Comparison of ENCODE assay signal across 35 cellular contexts in genomic region chr5:125225424-125225823, GRCh38.
"Had no signal": no experiment of that assay in that cellular context is flagged by ENCODE, and none has a peak within 500 bp of the region (broad histone marks: within the 10 kb centered on the region; RNA-seq: fewer than 3 reads in every experiment).

No MANE protein-coding gene starts in this region.

- ATAC-seq: activated CD4-positive, alpha-beta T cell treated with anti-CD3 and anti-CD28 coated beads for 36 hours; activated CD8-positive, alpha-beta memory T cell treated with anti-CD3 and anti-CD28 coated beads, Interleukin-2, amount 10 ng/mL, durations not matched to agents 7 days and 5 days; activated CD8-positive, alpha-beta T cell treated with anti-CD3 and anti-CD28 coated beads, Interleukin-2, amount 10 ng/mL, durations not matched to agents 7 days and 5 days; activated naive CD8-positive, alpha-beta T cell treated with anti-CD3 and anti-CD28 coated beads, Interleukin-2, amount 50 U/mL, for 24 hours; gastroesophageal sphincter; T-cell had no signal

- H3K9me3 ChIP-seq: adrenal gland, ascending aorta, breast epithelium, colonic mucosa, esophagus squamous epithelium, gastroesophageal sphincter had no signal

- FAIRE-seq: endometrium, endothelial cell of umbilical vein had no signal

- H3K27me3 ChIP-seq: adrenal gland, ascending aorta, breast epithelium, cardiac muscle cell, colonic mucosa, esophagus squamous epithelium, gastroesophageal sphincter had no signal

- H3K4me3 ChIP-seq: adrenal gland, ascending aorta, breast epithelium, cardiac muscle cell, colonic mucosa, esophagus squamous epithelium, gastroesophageal sphincter had no signal

- H3K4me3 Mint-ChIP-seq: activated CD4-positive, alpha-beta memory T cell treated with anti-CD3 and anti-CD28 coated beads for 36 hours; activated CD4-positive, alpha-beta T cell treated with anti-CD3 and anti-CD28 coated beads for 36 hours; activated CD4-positive, alpha-beta T cell treated with anti-CD3 and anti-CD28 coated beads, Interleukin-2, amount 10 ng/mL, durations not matched to agents 24 days and 14 days; activated CD8-positive, alpha-beta memory T cell treated with anti-CD3 and anti-CD28 coated beads, Interleukin-2, amount 10 ng/mL, durations not matched to agents 7 days and 5 days; activated CD8-positive, alpha-beta T cell treated with anti-CD3 and anti-CD28 coated beads, Interleukin-2, amount 10 ng/mL, durations not matched to agents 7 days and 5 days; activated naive CD4-positive, alpha-beta T cell treated with anti-CD3 and anti-CD28 coated beads for 36 hours; activated naive CD4-positive, alpha-beta T cell treated with anti-CD3 and anti-CD28 coated beads, Interleukin-2, amount 50 U/mL, for 24 hours; activated naive CD8-positive, alpha-beta T cell treated with anti-CD3 and anti-CD28 coated beads for 36 hours; activated naive CD8-positive, alpha-beta T cell treated with anti-CD3 and anti-CD28 coated beads, Interleukin-2, amount 50 U/mL, for 24 hours; activated T-helper 1 cell treated with anti-CD3 and anti-CD28 coated beads, Interleukin-12 subunit alpha, Interleukin-12 subunit beta, Interleukin-2, Interleukin-4 antibody, amounts not matched to agents 30 ng/mL and 10 ng/mL and 1 ng/mL, durations not matched to agents 14 hours and 24 hours and 36 hours; brain; T-cell; T-helper 1 cell treated with Interleukin-12 subunit alpha and Interleukin-12 subunit beta and Interleukin-4 antibody, amounts not matched to agents 30 μg/mL and 1 μg/mL, for 36 hours had no signal

- H3K36me3 Mint-ChIP-seq: activated CD4-positive, alpha-beta memory T cell treated with anti-CD3 and anti-CD28 coated beads for 36 hours; activated CD8-positive, alpha-beta memory T cell treated with anti-CD3 and anti-CD28 coated beads, Interleukin-2, amount 10 ng/mL, durations not matched to agents 7 days and 5 days; activated naive CD4-positive, alpha-beta T cell treated with anti-CD3 and anti-CD28 coated beads, Interleukin-2, amount 50 U/mL, for 24 hours; activated naive CD8-positive, alpha-beta T cell treated with anti-CD3 and anti-CD28 coated beads for 36 hours; brain; T-cell had no signal

- DNase-seq: activated CD4-positive, alpha-beta memory T cell treated with anti-CD3 and anti-CD28 coated beads for 36 hours; activated CD4-positive, alpha-beta T cell treated with anti-CD3 and anti-CD28 coated beads for 36 hours; activated CD4-positive, alpha-beta T cell treated with anti-CD3 and anti-CD28 coated beads, Interleukin-2, amount 10 ng/mL, durations not matched to agents 24 days and 14 days; activated CD4-positive, CD25-positive, alpha-beta regulatory T cell; activated CD4-positive, CD25-positive, alpha-beta regulatory T cell treated with anti-CD3 and anti-CD28 coated beads, Interleukin-2, amount 50 U/mL, for 72 hours; activated CD8-positive, alpha-beta memory T cell treated with anti-CD3 and anti-CD28 coated beads, Interleukin-2, amount 10 ng/mL, durations not matched to agents 7 days and 5 days; activated CD8-positive, alpha-beta memory T cell treated with anti-CD3 and anti-CD28 coated beads, Interleukin-2, amount 50 U/mL, for 4 hours; activated CD8-positive, alpha-beta T cell treated with anti-CD3 and anti-CD28 coated beads, Interleukin-2, amount 10 ng/mL, durations not matched to agents 7 days and 5 days; activated effector memory CD4-positive, alpha-beta T cell treated with anti-CD3 and anti-CD28 coated beads, Interleukin-2, amount 50 U/mL, for 16 hours; activated naive CD4-positive, alpha-beta T cell treated with anti-CD3 and anti-CD28 coated beads for 36 hours; activated naive CD8-positive, alpha-beta T cell treated with anti-CD3 and anti-CD28 coated beads for 36 hours; activated naive CD8-positive, alpha-beta T cell treated with anti-CD3 and anti-CD28 coated beads, Interleukin-2, amount 50 U/mL, for 24 hours; activated T-cell treated with anti-CD3 and anti-CD28 coated beads, Interleukin-2, amount 50 U/mL, for 1 hour; activated T-cell treated with anti-CD3 and anti-CD28 coated beads, Interleukin-2, amount 50 U/mL, for 48 hours; adrenal gland; central memory CD4-positive, alpha-beta T cell; cerebellar nuclear complex; colonic mucosa; effector CD8-positive, alpha-beta T cell; esophagus squamous epithelium; foreskin melanocyte; T-cell; T1000 had no signal

- H3K4me1 Mint-ChIP-seq: activated CD4-positive, alpha-beta T cell treated with anti-CD3 and anti-CD28 coated beads for 36 hours; activated CD4-positive, alpha-beta T cell treated with anti-CD3 and anti-CD28 coated beads, Interleukin-2, amount 10 ng/mL, durations not matched to agents 24 days and 14 days; activated CD8-positive, alpha-beta memory T cell treated with anti-CD3 and anti-CD28 coated beads, Interleukin-2, amount 10 ng/mL, durations not matched to agents 7 days and 5 days; activated naive CD4-positive, alpha-beta T cell treated with anti-CD3 and anti-CD28 coated beads, Interleukin-2, amount 50 U/mL, for 24 hours; activated naive CD8-positive, alpha-beta T cell treated with anti-CD3 and anti-CD28 coated beads for 36 hours; activated naive CD8-positive, alpha-beta T cell treated with anti-CD3 and anti-CD28 coated beads, Interleukin-2, amount 50 U/mL, for 24 hours; T-cell had no signal

- H3K9me3 Mint-ChIP-seq: activated CD4-positive, alpha-beta T cell treated with anti-CD3 and anti-CD28 coated beads, Interleukin-2, amount 10 ng/mL, durations not matched to agents 24 days and 14 days; activated naive CD4-positive, alpha-beta T cell treated with anti-CD3 and anti-CD28 coated beads, Interleukin-2, amount 50 U/mL, for 24 hours; activated naive CD8-positive, alpha-beta T cell treated with anti-CD3 and anti-CD28 coated beads for 36 hours; activated T-helper 1 cell treated with anti-CD3 and anti-CD28 coated beads, Interleukin-12 subunit alpha, Interleukin-12 subunit beta, Interleukin-2, Interleukin-4 antibody, amounts not matched to agents 30 ng/mL and 10 ng/mL and 1 ng/mL, durations not matched to agents 14 hours and 24 hours and 36 hours; activated T-helper 2 cell treated with anti-CD3 and anti-CD28 coated beads, Interferon-gamma antibody, Interleukin-2, Interleukin-4, amounts not matched to agents 10 μg/mL and 5 μg/mL and 100 μg/mL, durations not matched to agents 14 hours and 24 hours and 36 hours; T-helper 1 cell treated with Interleukin-12 subunit alpha and Interleukin-12 subunit beta and Interleukin-4 antibody, amounts not matched to agents 30 μg/mL and 1 μg/mL, for 36 hours had no signal

- H3K27ac Mint-ChIP-seq: activated CD4-positive, alpha-beta memory T cell treated with anti-CD3 and anti-CD28 coated beads for 36 hours; activated CD4-positive, alpha-beta T cell treated with anti-CD3 and anti-CD28 coated beads for 36 hours; activated CD4-positive, alpha-beta T cell treated with anti-CD3 and anti-CD28 coated beads, Interleukin-2, amount 10 ng/mL, durations not matched to agents 24 days and 14 days; activated CD8-positive, alpha-beta memory T cell treated with anti-CD3 and anti-CD28 coated beads, Interleukin-2, amount 10 ng/mL, durations not matched to agents 7 days and 5 days; activated CD8-positive, alpha-beta T cell treated with anti-CD3 and anti-CD28 coated beads, Interleukin-2, amount 10 ng/mL, durations not matched to agents 7 days and 5 days; activated naive CD4-positive, alpha-beta T cell treated with anti-CD3 and anti-CD28 coated beads for 36 hours; activated naive CD4-positive, alpha-beta T cell treated with anti-CD3 and anti-CD28 coated beads, Interleukin-2, amount 50 U/mL, for 24 hours; activated naive CD8-positive, alpha-beta T cell treated with anti-CD3 and anti-CD28 coated beads for 36 hours; activated naive CD8-positive, alpha-beta T cell treated with anti-CD3 and anti-CD28 coated beads, Interleukin-2, amount 50 U/mL, for 24 hours; activated T-helper 1 cell treated with anti-CD3 and anti-CD28 coated beads, Interleukin-12 subunit alpha, Interleukin-12 subunit beta, Interleukin-2, Interleukin-4 antibody, amounts not matched to agents 30 ng/mL and 10 ng/mL and 1 ng/mL, durations not matched to agents 14 hours and 24 hours and 36 hours; activated T-helper 2 cell treated with anti-CD3 and anti-CD28 coated beads, Interferon-gamma antibody, Interleukin-2, Interleukin-4, amounts not matched to agents 10 μg/mL and 5 μg/mL and 100 μg/mL, durations not matched to agents 14 hours and 24 hours and 36 hours; brain; T-cell; T-helper 1 cell treated with Interleukin-12 subunit alpha and Interleukin-12 subunit beta and Interleukin-4 antibody, amounts not matched to agents 30 μg/mL and 1 μg/mL, for 36 hours had no signal

- H3K4me1 ChIP-seq: ascending aorta, breast epithelium, colonic mucosa, esophagus squamous epithelium, gastroesophageal sphincter had no signal

- H3K27ac ChIP-seq: adrenal gland, ascending aorta, breast epithelium, cardiac muscle cell, colonic mucosa, epithelial cell of prostate, esophagus squamous epithelium, gastroesophageal sphincter had no signal

- H3K27me3 Mint-ChIP-seq: activated CD4-positive, alpha-beta memory T cell treated with anti-CD3 and anti-CD28 coated beads for 36 hours; activated CD4-positive, alpha-beta T cell treated with anti-CD3 and anti-CD28 coated beads for 36 hours; activated CD4-positive, alpha-beta T cell treated with anti-CD3 and anti-CD28 coated beads, Interleukin-2, amount 10 ng/mL, durations not matched to agents 24 days and 14 days; activated CD8-positive, alpha-beta memory T cell treated with anti-CD3 and anti-CD28 coated beads, Interleukin-2, amount 10 ng/mL, durations not matched to agents 7 days and 5 days; activated naive CD4-positive, alpha-beta T cell treated with anti-CD3 and anti-CD28 coated beads, Interleukin-2, amount 50 U/mL, for 24 hours; activated naive CD8-positive, alpha-beta T cell treated with anti-CD3 and anti-CD28 coated beads for 36 hours; activated naive CD8-positive, alpha-beta T cell treated with anti-CD3 and anti-CD28 coated beads, Interleukin-2, amount 50 U/mL, for 24 hours; brain; T-cell had no signal

- H3K36me3 ChIP-seq: adrenal gland, ascending aorta, breast epithelium, cardiac muscle cell, colonic mucosa, esophagus squamous epithelium, gastroesophageal sphincter had no signal
